30 cellular contexts compared by ENCODE assay signal in genomic region chr7:124443762-124444161, GRCh38.
"Had no signal": no experiment of that assay in that cellular context is flagged by ENCODE, and none has a peak within 500 bp of the region (broad histone marks: within the 10 kb centered on the region; RNA-seq: fewer than 3 reads in every experiment).

No MANE protein-coding gene starts in this region.

- ATAC-seq: K562, Panc1, Right ventricle myocardium inferior, SK-N-SH treated with all-trans-retinoic acid at 6 μM for 48 hours had no signal

- H3K27me3 ChIP-seq: SJCRH30 had no signal

- H3K9me3 ChIP-seq: SJCRH30 had no signal

- H3K4me3 ChIP-seq: K562, PC-9, SJCRH30, SK-N-MC had no signal

- DNase-seq: Kasumi-1, KG1, MM.1S, MV-4-11, NCI-H1092, NCI-H1105, NCI-H1417 treated with DMSO at 0.1 percent for 48 hours, NCI-H1436 treated with DMSO at 0.1 percent for 48 hours, NCI-H1694 treated with DMSO at 0.1 percent for 48 hours, NCI-H187 treated with DMSO at 0.1 percent for 48 hours, NCI-H2029, NCI-H2081, NCI-H2171 treated with DMSO at 0.1 percent for 48 hours, NCI-H2227 treated with DMSO at 0.1 percent for 48 hours, NCI-H345, NCI-H446, NCI-H510A treated with DMSO at 0.1 percent for 48 hours, NCI-H524 treated with DMSO at 0.1 percent for 48 hours, NCI-H69, NCI-H748 treated with DMSO at 0.1 percent for 48 hours, PC-9, SHP77, SIG-M5, SJCRH30 had no signal

- H3K4me1 ChIP-seq: SJCRH30 had no signal

- H2AFZ ChIP-seq: PC-9 had no signal

- H3K36me3 ChIP-seq: SJCRH30 had no signal

- H3K4me2 ChIP-seq: PC-9 had no signal

- H3K27ac ChIP-seq: PC-9, RWPE1, SJCRH30, SK-N-MC had no signal
